Comparison of ENCODE assay signal across 1 cellular context in the genomic region with DNA sequence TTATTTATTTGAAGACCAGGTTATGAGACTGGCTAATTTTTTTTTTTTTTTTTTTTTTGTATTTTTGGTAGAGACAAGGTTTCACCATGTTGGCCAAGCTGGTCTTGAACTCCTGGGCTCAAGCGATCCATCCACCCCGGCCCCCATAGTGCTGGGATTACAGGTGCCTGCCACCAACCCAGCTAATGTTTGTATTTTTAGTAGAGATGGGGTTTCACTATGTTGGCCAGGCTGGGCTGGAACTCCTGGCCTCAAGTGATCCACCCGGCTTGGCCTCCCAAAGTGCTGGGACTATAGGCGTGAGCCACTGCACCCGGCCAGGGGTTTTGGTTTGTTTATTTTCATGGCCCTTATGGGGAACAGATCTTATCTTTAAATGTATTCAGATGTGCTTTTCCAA. TPM values are rescaled to one million over a fixed set of nuclear protein-coding genes. Genes with fewer than 3 reads are reported as not detected.
"Had no signal": no experiment of that assay in that cellular context is flagged by ENCODE, and none has a peak within 500 bp of the region (broad histone marks: within the 10 kb centered on the region; RNA-seq: fewer than 3 reads in every experiment).

No MANE protein-coding gene starts in this region.

RNA-seq across cellular contexts. Expression of a gene that starts 4.5 kb away (rescaled TPM):
- polyA plus RNA-seq: immature natural killer cell had no signal

RNA-seq across cellular contexts. Expression of a gene that starts 27.4 kb away (rescaled TPM):
- polyA plus RNA-seq: immature natural killer cell had no signal
